ENCODE assay signal across 17 cellular contexts in genomic region chr1:98792123-98792522, GRCh38.
DNase-seq lines count a peak whose midpoint lies in the region; ATAC-seq and TF ChIP-seq lines count a peak whose summit lies in the region.
"Had no signal": no experiment of that assay in that cellular context is flagged by ENCODE, and none has a peak within 500 bp of the region (broad histone marks: within the 10 kb centered on the region; RNA-seq: fewer than 3 reads in every experiment).

No MANE protein-coding gene starts in this region.

- H3F3A ChIP-seq in neural cell (ENCODE audit: insufficient read depth, low read length, poor library complexity, severe bottlenecking), result no peaks in the 10 kb centered on the region

- no peak overlapping the region for H3K27ac ChIP-seq in neural cell (ENCODE audit: low read length)
- no peak overlapping the region for H3K27ac ChIP-seq in prostate gland
- H3K27ac ChIP-seq: foreskin keratinocyte had no signal

- peaks cover 2% of the 10 kb centered on the region; the same call in 1 of the 2 replicates for H3K9me3 Mint-ChIP-seq in HFFc6
- H3K9me3 Mint-ChIP-seq: type B pancreatic cell had no signal

- no peaks in the 10 kb centered on the region for H3K36me3 Mint-ChIP-seq in HFFc6 (ENCODE audit: low read depth)
- H3K36me3 Mint-ChIP-seq: naive B cell, type B pancreatic cell had no signal

- no peak overlapping the region for H2AFZ ChIP-seq in neural cell (ENCODE audit: low read depth, low read length)

- intact Hi-C loops in prostate gland (cut with DNase I), result no loop called here

- H3K4me3 ChIP-seq in neural cell (ENCODE audit: low read length), result no peak overlapping the region
- no peak overlapping the region for H3K4me3 ChIP-seq in prostate gland

- H3K4me3 Mint-ChIP-seq in HFFc6, result no peak overlapping the region
- H3K4me3 Mint-ChIP-seq: naive B cell; T-helper 1 cell treated with Interleukin-12 subunit alpha and Interleukin-12 subunit beta and Interleukin-4 antibody, amounts not matched to agents 30 μg/mL and 1 μg/mL, for 36 hours; type B pancreatic cell had no signal

- H3K27me3 Mint-ChIP-seq in HFFc6 (ENCODE audit: insufficient read depth), result peaks cover 19% of the 10 kb centered on the region

- 5% methylated on average over 1 of the region's 1 CpG for WGBS in prostate gland

- H3K4me2 ChIP-seq in neural cell (ENCODE audit: low read length), result no peak overlapping the region

- TF ChIP-seq EP300 in neural cell (conservative IDR thresholded peaks at IDR 0.05; ENCODE audit: poor library complexity, severe bottlenecking), result no peak

- no peak for TF ChIP-seq POLR2A in prostate gland (IDR thresholded peaks at IDR 0.05)

- no peaks in the 10 kb centered on the region for H3K79me2 ChIP-seq in neural cell (replicated peaks; ENCODE audit: insufficient read depth, low read length)

- H3K9me3 ChIP-seq in neural cell (ENCODE audit: low read length), result no peaks in the 10 kb centered on the region
- no peaks in the 10 kb centered on the region for H3K9me3 ChIP-seq in prostate gland

- TF ChIP-seq RAD21 in neural cell (conservative IDR thresholded peaks at IDR 0.05), result peak; percentile 62

- H3K27me3 ChIP-seq in neural cell (ENCODE audit: insufficient read depth, low read depth, low read length) (no peaks in the 10 kb centered on the region), prostate gland (replicated peaks; ENCODE audit: insufficient read depth) (no peaks in the 10 kb centered on the region)

- H3K9me2 ChIP-seq in neural cell (ENCODE audit: insufficient read depth, low read length), result no peaks in the 10 kb centered on the region

- TF ChIP-seq CTCF in neural cell (IDR thresholded peaks at IDR 0.05; ENCODE audit: poor library complexity, severe bottlenecking) (peak; percentile 56), HFFc6 (IDR thresholded peaks at IDR 0.05) (no peak), prostate gland (IDR thresholded peaks at IDR 0.05) (no peak)

- no peak overlapping the region for H3K9ac ChIP-seq in neural cell (ENCODE audit: low read length)

- no peak for ATAC-seq in HG02588 (IDR thresholded peaks at IDR 0.05; ENCODE audit: unreplicated experiment)
- ATAC-seq in HG02981 (IDR thresholded peaks at IDR 0.05; ENCODE audit: unreplicated experiment), result no peak
- ATAC-seq: foreskin keratinocyte; left lobe of liver; stimulated activated naive CD8-positive, alpha-beta T cell treated with anti-CD3 and anti-CD28 coated beads, Interleukin-15, Interleukin-2, amounts not matched to agents 100 U/mL and 50 U/mL, for 24 hours had no signal

- peak; percentile 51 for DNase-seq in EL
- DNase-seq in NCI-H524 treated with DMSO at 0.1 percent for 48 hours (lab: John Stamatoyannopoulos, UW), result peak; percentile 11
- DNase-seq in dedifferentiated amniotic fluid mesenchymal stem cell (ENCODE audit: extremely low spot score), result peak; percentile 81
- DNase-seq in HFFc6, result no peak
- DNase-seq in prostate gland (ENCODE audit: low spot score), result no peak
- DNase-seq: activated CD4-positive, alpha-beta T cell treated with anti-CD3 and anti-CD28 coated beads for 1 hour; activated naive CD4-positive, alpha-beta T cell; foreskin keratinocyte; naive B cell; NCI-H2227 treated with DMSO at 0.1 percent for 48 hours; stimulated activated naive CD8-positive, alpha-beta T cell treated with anti-CD3 and anti-CD28 coated beads, Interleukin-15, Interleukin-2, amounts not matched to agents 100 U/mL and 50 U/mL, for 24 hours had no signal

- H3K4me1 ChIP-seq in prostate gland (replicated peaks), result no peaks in the 10 kb centered on the region
- H3K4me1 ChIP-seq: foreskin keratinocyte had no signal

- peaks cover 12% of the 10 kb centered on the region for H3K4me1 Mint-ChIP-seq in HFFc6 (ENCODE audit: low read depth)

- no peaks in the 10 kb centered on the region for H4K20me1 ChIP-seq in neural cell (ENCODE audit: insufficient read depth)

- H3K27ac Mint-ChIP-seq in HFFc6, result no peak overlapping the region
- H3K27ac Mint-ChIP-seq: T-helper 1 cell treated with Interleukin-12 subunit alpha and Interleukin-12 subunit beta and Interleukin-4 antibody, amounts not matched to agents 30 μg/mL and 1 μg/mL, for 36 hours; type B pancreatic cell had no signal

- H3K36me3 ChIP-seq in neural cell (ENCODE audit: insufficient read depth, low read length) (no peaks in the 10 kb centered on the region), prostate gland (no peaks in the 10 kb centered on the region)

TF ChIP-seq in neural cell, 6 proteins besides CTCF, POLR2A, EP300 and RAD21:
- TF ChIP-seq EZH2 (IDR thresholded peaks at IDR 0.05; ENCODE audit: borderline replicate concordance, insufficient read depth, low read length, poor library complexity, severe bottlenecking) (no peak), MXI1 (conservative IDR thresholded peaks at IDR 0.05; ENCODE audit: poor library complexity, severe bottlenecking) (no peak), SMC3 (conservative IDR thresholded peaks at IDR 0.05; ENCODE audit: poor library complexity) (peak; percentile 52)

Comparison
In these comparisons a context has a peak if more than half of its experiments do, and no peak if none do; other contexts are left out.
1. DNase-seq: peak in EL (single experiment), NCI-H524 treated with DMSO at 0.1 percent for 48 hours (single experiment) and dedifferentiated amniotic fluid mesenchymal stem cell (single experiment); none in HFFc6 (single experiment) and prostate gland (single experiment).